ENCODE assay signal across 12 cellular contexts in genomic region chr5:41908374-41909079, GRCh38. TPM values are rescaled to one million over a fixed set of nuclear protein-coding genes. Genes with fewer than 3 reads are reported as not detected.
A peak's percentile ranks its signal among the peaks of the same experiment; 100 is the strongest.
DNase-seq lines count a peak whose midpoint lies in the region; ATAC-seq and TF ChIP-seq lines count a peak whose summit lies in the region.
"Had no signal": no experiment of that assay in that cellular context is flagged by ENCODE, and none has a peak within 500 bp of the region (broad histone marks: within the 10 kb centered on the region; RNA-seq: fewer than 3 reads in every experiment).

No MANE protein-coding gene starts in this region.

- H3K36me3 Mint-ChIP-seq in natural killer cell = peaks cover 31% of the 10 kb centered on the region

- no peak for TF ChIP-seq CTCF in cardiac fibroblast (IDR thresholded peaks at IDR 0.05; ENCODE audit: low read depth, low read length)
- no peak for TF ChIP-seq CTCF in BE2C (IDR thresholded peaks at IDR 0.05; ENCODE audit: low read depth, low read length)
- TF ChIP-seq CTCF in natural killer cell (IDR thresholded peaks at IDR 0.05) = no peak

- H3K27ac Mint-ChIP-seq in natural killer cell = no peak overlapping the region
- H3K27ac Mint-ChIP-seq: stimulated activated naive B cell treated with anti-CD40 and anti-IgM and Interleukin-4, amounts not matched to agents 10 μg/mL and 1 μg/mL and 100 μg/mL, for 72 hours had no signal

- peak; percentile 44 to 55 for DNase-seq in Kasumi-1 (lab: John Stamatoyannopoulos, UW)
- DNase-seq in cardiac fibroblast (ENCODE audit: low read depth in 2 of 2) = peak; percentile 31 to 77
- DNase-seq in myocyte (ENCODE audit: low read depth) = peak; percentile 77
- no peak for DNase-seq in COLO829 (ENCODE audit: low spot score)
- DNase-seq in BE2C = no peak
- no peak for DNase-seq in natural killer cell
- DNase-seq: DND-41; MG63; stimulated activated naive B cell treated with anti-CD40 and anti-IgM and Interleukin-4, amounts not matched to agents 10 μg/mL and 1 μg/mL and 100 μg/mL, for 72 hours; SW 1271 had no signal

- H3K9me3 Mint-ChIP-seq in natural killer cell = no peaks in the 10 kb centered on the region
- H3K9me3 Mint-ChIP-seq: stimulated activated naive B cell treated with anti-CD40 and anti-IgM and Interleukin-4, amounts not matched to agents 10 μg/mL and 1 μg/mL and 100 μg/mL, for 72 hours had no signal

- peak overlapping the region; percentile 6; the same call in 1 of the 2 replicates for H3K4me2 ChIP-seq in BLaER1

- H3K4me3 ChIP-seq in BLaER1 (no peak overlapping the region), cardiac fibroblast (replicated peaks in 1 of 2; ENCODE audit: low read depth in 2 of 2, low read length in 2 of 2) (no peak overlapping the region), BE2C (ENCODE audit: low read depth, low read length) (no peak overlapping the region)
- H3K4me3 ChIP-seq: MG63 had no signal

- peaks cover 0 to 3% of the 10 kb centered on the region in 2 donors for H3K27me3 Mint-ChIP-seq in natural killer cell (ENCODE audit: low read depth in 2 of 2)
- H3K27me3 Mint-ChIP-seq: stimulated activated naive B cell treated with anti-CD40 and anti-IgM and Interleukin-4, amounts not matched to agents 10 μg/mL and 1 μg/mL and 100 μg/mL, for 72 hours had no signal

- H3K9ac ChIP-seq in BLaER1 = no peak overlapping the region

- H3K27me3 ChIP-seq in BLaER1 (no peaks in the 10 kb centered on the region), BE2C (no peaks in the 10 kb centered on the region)
- H3K27me3 ChIP-seq: MG63 had no signal

- peaks cover 31% of the 10 kb centered on the region for H3K4me1 ChIP-seq in BLaER1
- no peaks in the 10 kb centered on the region for H3K4me1 ChIP-seq in BE2C

- H3K36me3 ChIP-seq in BLaER1 (peaks cover 60% of the 10 kb centered on the region), BE2C (peaks cover 31% of the 10 kb centered on the region)

- H4K20me1 ChIP-seq in BLaER1 = peaks cover 19% of the 10 kb centered on the region; the same call in 1 of the 2 replicates

- H3K4me3 Mint-ChIP-seq in natural killer cell = no peak overlapping the region
- H3K4me3 Mint-ChIP-seq: stimulated activated naive B cell treated with anti-CD40 and anti-IgM and Interleukin-4, amounts not matched to agents 10 μg/mL and 1 μg/mL and 100 μg/mL, for 72 hours had no signal

- intact Hi-C loops in natural killer cell (cut with micrococcal nuclease) = no loop called here

- H3K4me1 Mint-ChIP-seq in natural killer cell = peaks cover 19 to 28% of the 10 kb centered on the region in 2 donors

- no peak overlapping the region for H3K27ac ChIP-seq in BLaER1

- H3K9me3 ChIP-seq in BLaER1 (no peaks in the 10 kb centered on the region), BE2C (no peaks in the 10 kb centered on the region)
- H3K9me3 ChIP-seq: MG63 had no signal

- ATAC-seq in natural killer cell (no peak), HG03139 (IDR thresholded peaks at IDR 0.05; ENCODE audit: unreplicated experiment) (no peak)
- ATAC-seq: stimulated activated naive B cell treated with anti-CD40 and anti-IgM and Interleukin-4, amounts not matched to agents 10 μg/mL and 1 μg/mL and 100 μg/mL, for 72 hours had no signal

RNA-seq across cellular contexts. Expression of gene RIMOC1, which starts 4.4 kb away (rescaled TPM):
- total RNA-seq in myocyte = 17.1 and 23.4 TPM in 2 replicates
- polyA plus RNA-seq in myocyte (2012) = 9.1 TPM
- 4.5 TPM for polyA plus RNA-seq in BE2C (2012; ENCODE audit: insufficient read depth, insufficient read length, low read depth)
- total RNA-seq in natural killer cell = 10 to 100 TPM in 2 of 3 donors, 1 to 10 TPM in 1; 9.9 to 18.1 (median 14.2) TPM

RNA-seq across cellular contexts. Expression of gene FBXO4, which starts 16.6 kb away (rescaled TPM):
- total RNA-seq in myocyte (9.1 and 15.9 TPM in 2 replicates), natural killer cell (10 to 100 TPM; 13.2 to 14.9 (median 13.4) TPM)
- polyA plus RNA-seq in myocyte (2012) = 7.5 TPM
- polyA plus RNA-seq in BE2C (2012; ENCODE audit: insufficient read depth, insufficient read length, low read depth) = 3.4 TPM

RNA-seq across cellular contexts. Expression of gene OXCT1, which starts 38.3 kb away (rescaled TPM):
- total RNA-seq in myocyte (27.9 and 29.0 TPM in 2 replicates), natural killer cell (10 to 100 TPM; 17.1 to 19.9 (median 18.0) TPM)
- polyA plus RNA-seq in myocyte (2012) = 34.4 TPM
- 9.4 TPM for polyA plus RNA-seq in BE2C (2012; ENCODE audit: insufficient read depth, insufficient read length, low read depth)

Comparison
In these comparisons a context has a peak if more than half of its experiments do, and no peak if none do; other contexts are left out.
1. DNase-seq: peak in Kasumi-1 (2 of 2), cardiac fibroblast (2 of 2) and myocyte (single experiment); none in COLO829 (single experiment), BE2C (single experiment) and natural killer cell (single experiment).